ENCODE assay signal across 12 cellular contexts in the genomic region with DNA sequence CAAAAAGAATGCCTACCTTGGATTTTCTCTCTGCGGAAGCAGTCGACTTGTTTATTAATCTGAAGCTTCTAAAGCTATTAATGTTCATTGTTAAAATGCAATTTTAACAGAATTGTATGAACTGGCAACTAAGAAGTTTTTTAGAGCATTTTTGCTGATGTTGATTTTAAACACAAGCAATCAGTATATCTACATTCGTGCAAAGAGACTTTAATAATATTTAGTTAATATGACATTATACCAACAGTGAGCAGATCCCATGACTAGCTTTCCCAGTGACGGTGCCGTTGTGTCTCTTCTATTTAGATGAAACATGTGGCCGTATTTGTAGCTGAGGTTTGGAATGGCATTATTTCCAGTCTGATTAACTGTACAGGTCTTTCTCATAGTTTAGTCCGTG.
"Had no signal": no experiment of that assay in that cellular context is flagged by ENCODE, and none has a peak within 500 bp of the region (broad histone marks: within the 10 kb centered on the region; RNA-seq: fewer than 3 reads in every experiment).

No MANE protein-coding gene starts in this region.

- ATAC-seq: activated T-cell treated with anti-CD3 and anti-CD28 coated beads, Interleukin-2, amount 50 U/mL, for 72 hours had no signal

- DNase-seq: activated CD4-positive, alpha-beta memory T cell treated with anti-CD3 and anti-CD28 coated beads, Interleukin-2, amount 10 ng/mL, durations not matched to agents 7 days and 5 days; activated CD4-positive, alpha-beta T cell treated with anti-CD3 and anti-CD28 coated beads for 1 hour; activated gamma-delta T cell treated with Interleukin-2 at 50 U/mL for 16 hours; activated naive CD8-positive, alpha-beta T cell treated with anti-CD3 and anti-CD28 coated beads for 36 hours; activated T-cell treated with anti-CD3 and anti-CD28 coated beads, Interleukin-2, amount 50 U/mL, for 72 hours; brain microvascular endothelial cell; cerebellar nuclear complex; dermis blood vessel endothelial cell; endodermal cell; erythroblast; stimulated activated CD4-positive, alpha-beta T cell treated with anti-CD3 and anti-CD28 coated beads, Interleukin-4, amount 100 ng/mL, for 1 hour; stimulated activated CD8-positive, alpha-beta memory T cell treated with anti-CD3 and anti-CD28 coated beads, Interleukin-4, amount 100 ng/mL, for 48 hours had no signal

- H3K27ac ChIP-seq: brain microvascular endothelial cell had no signal

- H3K36me3 ChIP-seq: brain microvascular endothelial cell had no signal
